In genomic region chr1:3074297-3074741, GRCh38 we compare ENCODE assay signal across 18 cellular contexts. TPM values are rescaled to one million over a fixed set of nuclear protein-coding genes. Genes with fewer than 3 reads are reported as not detected.
DNase-seq lines count a peak whose midpoint lies in the region; ATAC-seq, FAIRE-seq and TF ChIP-seq lines count a peak whose summit lies in the region.
"Had no signal": no experiment of that assay in that cellular context is flagged by ENCODE, and none has a peak within 500 bp of the region (broad histone marks: within the 10 kb centered on the region; RNA-seq: fewer than 3 reads in every experiment).

No MANE protein-coding gene starts in this region.

- peak overlapping the region; percentile 64 to 75 for H3K4me2 ChIP-seq in H1 (ENCODE audit: insufficient read depth in 1 of 2, low read depth in 2 of 2, low read length in 2 of 2)

- H3K27me3 ChIP-seq in Panc1 (ENCODE audit: control insufficient read depth, insufficient read depth, low read length) (no peaks in the 10 kb centered on the region), H1 (replicated peaks in 1 of 4; ENCODE audit: control insufficient read depth in 3 of 4, extremely low read depth in 1 of 4, insufficient read depth in 3 of 4, low read length in 3 of 4) (peaks cover 50 to 71% (median 57%) of the 10 kb centered on the region in 4 experiments), lung (ENCODE audit: control insufficient read depth, insufficient read depth) (no peaks in the 10 kb centered on the region), thyroid gland (no peaks in the 10 kb centered on the region)

- no peak overlapping the region for H2BK12ac ChIP-seq in H1 (ENCODE audit: low read depth, low read length)

- peak overlapping the region; percentile 97 for H3K27ac ChIP-seq in Panc1 (ENCODE audit: low read length)
- H3K27ac ChIP-seq in H1 (ENCODE audit: low read depth, low read length) = no peak overlapping the region
- peak overlapping the region; percentile 61 to 71 for H3K27ac ChIP-seq in lung (ENCODE audit: low read depth in 1 of 2, low read length in 1 of 2)
- H3K27ac ChIP-seq in thyroid gland = peak overlapping the region; percentile 92 to 99 (median 99)

- H3K9me3 ChIP-seq in Panc1 (ENCODE audit: control insufficient read depth, insufficient read depth, low read depth, low read length) (no peaks in the 10 kb centered on the region), H1 (ENCODE audit: insufficient read depth in 2 of 2, low read depth in 1 of 2, low read length in 1 of 2) (no peaks in the 10 kb centered on the region; a peak in 1 of 4 replicates), lung (ENCODE audit: control insufficient read depth in 2 of 2, insufficient read depth in 1 of 2, low read length in 1 of 2) (peaks cover 0 to 2% of the 10 kb centered on the region in 2 donors), thyroid gland (no peaks in the 10 kb centered on the region)
- H3K9me3 ChIP-seq: Caco-2 had no signal

- peak overlapping the region in 1 of 2 experiments; percentile 48; a peak in 1 of 4 replicates for H3K4me3 ChIP-seq in Panc1 (ENCODE audit: low read depth in 2 of 2, low read length in 2 of 2)
- peak overlapping the region in 2 of 4 experiments; percentile 20 to 57; a peak in 3 of 8 replicates for H3K4me3 ChIP-seq in H1 (ENCODE audit: extremely low read depth in 1 of 4, insufficient read depth in 2 of 4, low read depth in 3 of 4, low read length in 4 of 4)
- H3K4me3 ChIP-seq in lung = no peak overlapping the region
- peak overlapping the region in 1 of 3 donors; percentile 26 for H3K4me3 ChIP-seq in thyroid gland (replicated peaks in 1 of 3)

- TF ChIP-seq POLR2A in H1 (IDR thresholded peaks at IDR 0.05; ENCODE audit: control extremely low read depth in 1 of 2, low read depth in 2 of 2, low read length in 2 of 2) = no peak
- peak; percentile 71 to 75 for TF ChIP-seq POLR2A in thyroid gland (IDR thresholded peaks at IDR 0.05)

- H3K56ac ChIP-seq in H1 (replicated peaks; ENCODE audit: insufficient read length, low read depth, low read length) = no peak overlapping the region

- H3K18ac ChIP-seq in H1 (ENCODE audit: extremely low read depth, low read length) = no peak overlapping the region

- no peak overlapping the region for H4K5ac ChIP-seq in H1 (ENCODE audit: insufficient read length, low read depth, low read length)

- H3K4ac ChIP-seq in H1 (replicated peaks; ENCODE audit: insufficient read length, low read depth, low read length) = no peak overlapping the region

- no peak overlapping the region for H2AK5ac ChIP-seq in H1 (ENCODE audit: low read depth, low read length)

- BruUV-seq in Panc1 (replicated peaks; lab: Mats Ljungman, UMichigan) = no TSS peak

- no peaks in the 10 kb centered on the region for H3K79me1 ChIP-seq in H1 (ENCODE audit: low read depth, low read length)

- H3K4me1 ChIP-seq in Panc1 (ENCODE audit: control insufficient read depth, insufficient read depth, low read length) = peaks cover 55% of the 10 kb centered on the region
- H3K4me1 ChIP-seq in H1 (replicated peaks in 1 of 4; ENCODE audit: control insufficient read depth in 3 of 4, insufficient read depth in 4 of 4, low read length in 3 of 4) = peaks cover 0 to 40% (median 28%) of the 10 kb centered on the region in 4 experiments; a peak in 6 of 7 replicates
- H3K4me1 ChIP-seq in lung (ENCODE audit: control insufficient read depth in 2 of 2, insufficient read depth in 2 of 2, low read length in 2 of 2) = peaks cover 0 to 7% of the 10 kb centered on the region in 2 donors
- peaks cover 61 to 70% of the 10 kb centered on the region in 2 donors for H3K4me1 ChIP-seq in thyroid gland
- H3K4me1 ChIP-seq: Caco-2 had no signal

- no peak for TF ChIP-seq RAD21 in H1 (IDR thresholded peaks at IDR 0.05 in 1 of 2, conservative IDR thresholded peaks at IDR 0.05 in 1 of 2; ENCODE audit: low read depth in 2 of 2, low read length in 2 of 2)

- H2AFZ ChIP-seq in H1 (ENCODE audit: low read length) = no peak overlapping the region

- peaks cover 10% of the 10 kb centered on the region; the same call in 1 of the 2 replicates for H3K23me2 ChIP-seq in H1 (ENCODE audit: low read depth, low read length)

- POLR2A ChIA-PET in Panc1 (lab: Charles Lee) (no interaction called here), H1 (lab: Charles Lee; ENCODE audit: partially characterized antibody) (no interaction called here)

- peak overlapping the region; percentile 40 for H4K91ac ChIP-seq in H1 (replicated peaks; ENCODE audit: insufficient read length, low read length)

- H2BK15ac ChIP-seq in H1 (ENCODE audit: low read length) = no peak overlapping the region

- H2BK5ac ChIP-seq in H1 (ENCODE audit: low read depth, low read length) = no peak overlapping the region

- in situ Hi-C loops in Panc1 (cut with HindIII; ENCODE audit: low pct_unique_long_range_greater_than_20kb, low sequenced_read_pairs) = no loop called here

- no peak for DNase-seq in Panc1 (ENCODE audit: low read depth, low spot score)
- DNase-seq in H1 (ENCODE audit: low read depth in 1 of 2, low spot score in 2 of 2) = peak in 1 of 2 experiments; percentile 48
- DNase-seq in lung (ENCODE audit: low spot score) = no peak
- DNase-seq in thyroid gland = peak; percentile 91 to 95
- no peak for DNase-seq in GM10266 (ENCODE audit: extremely low spot score)
- DNase-seq in GDM1 (lab: John Stamatoyannopoulos, UW) = no peak
- DNase-seq: activated CD8-positive, alpha-beta memory T cell treated with anti-CD3 and anti-CD28 coated beads for 24 hours; activated naive CD8-positive, alpha-beta T cell treated with anti-CD3 and anti-CD28 coated beads, Interleukin-2, amount 50 U/mL, for 24 hours; Caco-2; mammary epithelial cell; NCI-H1694; stimulated activated CD4-positive, alpha-beta T cell treated with anti-CD3 and anti-CD28 coated beads, Interleukin-2, amount 100 ng/mL, for 48 hours; substantia nigra had no signal

- H2BK20ac ChIP-seq in H1 (ENCODE audit: low read length) = no peak overlapping the region

- H3K36me3 ChIP-seq in Panc1 (ENCODE audit: control insufficient read depth, insufficient read depth, low read length) = no peaks in the 10 kb centered on the region; the same call in 1 of the 2 replicates
- peaks cover 0 to 7% (median 0%) of the 10 kb centered on the region in 4 experiments; a peak in 1 of 8 replicates for H3K36me3 ChIP-seq in H1 (ENCODE audit: control insufficient read depth in 2 of 4, insufficient read depth in 4 of 4, low read length in 3 of 4)
- no peaks in the 10 kb centered on the region for H3K36me3 ChIP-seq in lung (ENCODE audit: control insufficient read depth in 2 of 2, insufficient read depth in 2 of 2, low read length in 2 of 2)
- no peaks in the 10 kb centered on the region for H3K36me3 ChIP-seq in thyroid gland

- no peaks in the 10 kb centered on the region for H3K79me2 ChIP-seq in H1 (ENCODE audit: control insufficient read depth in 1 of 2, insufficient read depth in 2 of 2, low read length in 2 of 2)

- no peak overlapping the region for H4K8ac ChIP-seq in H1 (ENCODE audit: extremely low read depth, insufficient read depth, low read length)

- TF ChIP-seq EP300 in H1 (IDR thresholded peaks at IDR 0.05; ENCODE audit: borderline replicate concordance in 1 of 2, low read depth in 2 of 2, low read length in 2 of 2) = no peak

- H2BK120ac ChIP-seq in H1 (replicated peaks; ENCODE audit: low read depth, low read length) = no peak overlapping the region

- no peak overlapping the region for H3K9ac ChIP-seq in H1 (replicated peaks in 1 of 4; ENCODE audit: extremely low read depth in 1 of 4, low read depth in 3 of 4, low read length in 3 of 4)

- WGBS in H1 (ENCODE audit: extremely low coverage in 1 of 2, insufficient coverage in 1 of 2, insufficient read length in 1 of 2, insufficient replicate concordance in 2 of 2, low coverage in 1 of 2, low lambda C conversion rate in 2 of 2, missing lambda C conversion rate in 1 of 2), 2 experiments = 53% methylated on average over 12 of the region's 13 CpGs; no CpG with 5 or more reads in 1 of the 2 experiments
- 45 to 73% methylated on average over 13 of the region's 13 CpGs for WGBS in lung, 2 donors
- 29 to 32% methylated on average over 12 to 13 of the region's 13 CpGs for WGBS in thyroid gland, 2 donors

- no peak overlapping the region for H3K14ac ChIP-seq in H1 (ENCODE audit: insufficient read length)

- no peak for TF ChIP-seq CTCF in Panc1 (IDR thresholded peaks at IDR 0.05)
- TF ChIP-seq CTCF in H1 (IDR thresholded peaks at IDR 0.05; ENCODE audit: control extremely low read depth in 1 of 3, insufficient read depth in 1 of 3, low read depth in 1 of 3, low read length in 3 of 3) = no peak
- no peak for TF ChIP-seq CTCF in lung (IDR thresholded peaks at IDR 0.05; ENCODE audit: control extremely low read depth, extremely low read depth)
- TF ChIP-seq CTCF in thyroid gland (IDR thresholded peaks at IDR 0.05) = no peak
- TF ChIP-seq CTCF in GM10266 (IDR thresholded peaks at IDR 0.05; ENCODE audit: control insufficient read depth, insufficient read depth, low read depth, missing control alignments) = no peak

- CTCF ChIA-PET in Panc1 (lab: Charles Lee) (no interaction called here), H1 (lab: Charles Lee; ENCODE audit: partially characterized antibody) (interaction anchor here (0.7 kb wide), 1 partner anchor 12 kb away, joined by 3 read pairs; no protein-coding TSS in a partner anchor)

- intact Hi-C loops in Panc1 (cut with micrococcal nuclease; ENCODE audit: unreplicated experiment) (no loop called here), thyroid gland (cut with DNase I) (loop anchor here (5.0 kb wide), 2 partner anchors 58 to 168 kb away; no protein-coding TSS in a partner anchor)

- no peak for ATAC-seq in Panc1
- ATAC-seq in lung (ENCODE audit: insufficient read depth, low FRiP score) = no peak
- no peak for ATAC-seq in GM21447 (IDR thresholded peaks at IDR 0.05; ENCODE audit: unreplicated experiment)
- ATAC-seq: activated naive CD8-positive, alpha-beta T cell treated with anti-CD3 and anti-CD28 coated beads, Interleukin-2, amount 50 U/mL, for 24 hours had no signal

- no peak for FAIRE-seq in H1 (lab: Jason Lieb, UNC)
- FAIRE-seq: endometrium had no signal

- peaks cover 6 to 12% of the 10 kb centered on the region in 2 experiments for H4K20me1 ChIP-seq in H1 (replicated peaks in 1 of 2; ENCODE audit: control insufficient read depth in 1 of 2, insufficient read depth in 2 of 2, low read length in 2 of 2)

- no peak overlapping the region for H3K23ac ChIP-seq in H1 (ENCODE audit: insufficient read length)

RNA-seq across cellular contexts. Expression of gene PRDM16, which starts 5.3 kb away (rescaled TPM):
- 22.3 TPM for total RNA-seq in Panc1 (2021; ENCODE audit: unreplicated experiment)
- 16.1 TPM for polyA plus RNA-seq in Panc1 (2012; ENCODE audit: insufficient read length)
- 0.43 and 0.46 TPM in 2 replicates for total RNA-seq in H1 (2021; fragmentation: NEBNext Ultra II Directional; extraction: Animal tissue kit (Norgen Biotek cat#: 25700))
- polyA plus RNA-seq in H1 (2011; rRNA removed) = 0.38 and 0.39 TPM in 2 replicates
- polyA plus RNA-seq in H1 (2011; cell fraction: cytosol; rRNA removed) = 0.54 TPM
- polyA plus RNA-seq in H1 (2011; cell fraction: nucleus; rRNA removed) = 1.1 TPM
- 0.25 to 0.69 TPM (median 0.53 TPM) in 4 replicates for polyA plus RNA-seq in H1 (2012, experiment 1 of 2)
- 0.14 TPM for polyA plus RNA-seq in H1 (2012, experiment 2 of 2)
- 0.18 TPM for polyA plus RNA-seq in H1 (2013, experiment 1 of 2)
- 0.26 TPM for polyA plus RNA-seq in H1 (2013, experiment 2 of 2)
- 0.13 and 0.24 TPM in 2 replicates for polyA minus RNA-seq in H1 (2011; rRNA and poly(A)+ RNA removed)
- polyA minus RNA-seq in H1 (2011; cell fraction: cytosol; rRNA and poly(A)+ RNA removed) = 0.15 TPM
- polyA minus RNA-seq in H1 (2011; cell fraction: nucleus; rRNA and poly(A)+ RNA removed) = 1.2 TPM
- 10 to 100 TPM; 21.3 to 36.5 TPM for total RNA-seq in lung
- polyA plus RNA-seq in lung = 1 to 10 TPM; 2.4 to 5.0 TPM
- 10 to 100 TPM; 15.7 to 54.3 (median 27.6) TPM for total RNA-seq in thyroid gland
- total RNA-seq: activated T-helper 2 cell treated with anti-CD3 and anti-CD28 coated beads, Interferon-gamma antibody, Interleukin-2, Interleukin-4, amounts not matched to agents 10 μg/mL and 5 μg/mL and 100 μg/mL, durations not matched to agents 14 hours and 24 hours and 36 hours; HT-29; mammary epithelial cell had no signal

RNA-seq across cellular contexts. Expression of gene ACTRT2, which starts 53.1 kb away (rescaled TPM):
- total RNA-seq in Panc1 (2021; ENCODE audit: unreplicated experiment) (not detected), lung (not detected), thyroid gland (under 1 TPM in 1 of 4 donors, not detected in 3; 0.67 TPM)
- not detected for polyA plus RNA-seq in Panc1 (2012; ENCODE audit: insufficient read length)
- total RNA-seq in H1 (2021; fragmentation: NEBNext Ultra II Directional; extraction: Animal tissue kit (Norgen Biotek cat#: 25700)) = not detected in 2 replicates
- polyA plus RNA-seq in H1 (2011; rRNA removed) (not detected in 2 replicates), lung (not detected)
- polyA plus RNA-seq in H1 (2011; cell fraction: cytosol; rRNA removed) = not detected
- not detected for polyA plus RNA-seq in H1 (2011; cell fraction: nucleus; rRNA removed)
- not detected in 4 replicates for polyA plus RNA-seq in H1 (2012, experiment 1 of 2)
- polyA plus RNA-seq in H1 (2012, experiment 2 of 2) = 0.12 TPM
- not detected for polyA plus RNA-seq in H1 (2013, experiment 1 of 2)
- polyA plus RNA-seq in H1 (2013, experiment 2 of 2) = not detected
- polyA minus RNA-seq in H1 (2011; rRNA and poly(A)+ RNA removed) = not detected in 2 replicates
- polyA minus RNA-seq in H1 (2011; cell fraction: cytosol; rRNA and poly(A)+ RNA removed) = not detected
- polyA minus RNA-seq in H1 (2011; cell fraction: nucleus; rRNA and poly(A)+ RNA removed) = not detected
- total RNA-seq: activated T-helper 2 cell treated with anti-CD3 and anti-CD28 coated beads, Interferon-gamma antibody, Interleukin-2, Interleukin-4, amounts not matched to agents 10 μg/mL and 5 μg/mL and 100 μg/mL, durations not matched to agents 14 hours and 24 hours and 36 hours; Caco-2; chondrocyte; HT-29; mammary epithelial cell had no signal
- polyA plus RNA-seq: mammary epithelial cell had no signal

Comparison
In these comparisons a context has a peak if more than half of its experiments do, and no peak if none do; other contexts are left out.
1. DNase-seq: peak in thyroid gland (2 of 2); none in Panc1 (single experiment), lung (single experiment), GM10266 (single experiment) and GDM1 (single experiment).
2. POLR2A ChIP-seq: peak in thyroid gland (2 of 2); none in H1 (0 of 2).
3. RNA of gene PRDM16, which starts 5.3 kb away (total RNA-seq): 21.3 to 36.5 TPM in lung, 15.7 to 54.3 TPM in thyroid gland and 22.3 TPM in Panc1 (single experiment); 0.43 to 0.46 TPM in H1; every median in the first group is over 10 times any median in the second.